Comparison of ENCODE assay signal across 6 cellular contexts in genomic region chr2:163142618-163143017, GRCh38.
"Had no signal": no experiment of that assay in that cellular context is flagged by ENCODE, and none has a peak within 500 bp of the region (broad histone marks: within the 10 kb centered on the region; RNA-seq: fewer than 3 reads in every experiment).

No MANE protein-coding gene starts in this region.

- H3K27ac ChIP-seq: HL-60, KMS-11 had no signal

- FAIRE-seq: HTR-8/SVneo had no signal

- DNase-seq: IMR-90, KBM-7, KG1 had no signal

- H3K4me2 ChIP-seq: KMS-11 had no signal

- H3K9ac ChIP-seq: KMS-11 had no signal
